Comparison of ENCODE assay signal across 11 cellular contexts in the genomic region with DNA sequence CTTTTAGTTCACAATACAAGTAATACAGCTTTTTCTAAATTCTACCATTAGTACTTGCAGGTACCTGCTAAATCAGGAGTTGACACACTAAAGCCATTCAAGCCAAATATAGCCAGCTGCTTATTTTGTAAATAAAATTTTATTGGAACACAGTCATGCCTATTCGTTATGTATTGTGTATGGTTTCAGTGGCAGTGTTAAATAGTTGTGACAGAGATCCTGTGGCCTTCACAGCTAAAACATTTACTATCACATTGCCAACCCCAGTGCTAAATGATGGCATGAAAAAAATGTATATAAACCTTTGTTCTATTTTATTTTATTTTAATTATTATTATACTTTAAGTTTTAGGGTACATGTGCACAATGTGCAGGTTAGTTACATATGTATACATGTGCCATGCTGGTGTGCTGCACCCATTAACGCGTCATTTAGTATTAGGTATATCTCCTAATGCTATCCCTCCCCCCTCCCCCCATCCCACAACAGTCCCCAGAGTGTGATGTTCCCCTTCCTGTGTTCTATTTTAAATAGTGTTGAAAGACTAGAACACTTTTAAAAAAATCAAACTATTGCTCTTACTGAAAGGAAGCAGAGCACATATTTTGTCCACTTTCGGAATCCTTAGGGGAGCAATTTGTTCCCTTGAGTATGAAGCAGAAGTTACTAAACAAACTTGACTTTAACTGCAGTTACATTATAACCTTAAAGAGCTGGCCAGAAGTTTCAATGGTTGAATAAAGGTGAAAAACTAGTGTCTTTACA.
A peak's percentile ranks its signal among the peaks of the same experiment; 100 is the strongest.
DNase-seq lines count a peak whose midpoint lies in the region; ATAC-seq, FAIRE-seq and TF ChIP-seq lines count a peak whose summit lies in the region.
"Had no signal": no experiment of that assay in that cellular context is flagged by ENCODE, and none has a peak within 500 bp of the region (broad histone marks: within the 10 kb centered on the region; RNA-seq: fewer than 3 reads in every experiment).

No MANE protein-coding gene starts in this region.

- TF ChIP-seq CTCF in cardiac fibroblast (IDR thresholded peaks at IDR 0.05; ENCODE audit: low read depth, low read length) = no peak

- H3K4me3 ChIP-seq in cardiac fibroblast (replicated peaks in 1 of 2; ENCODE audit: low read depth in 2 of 2, low read length in 2 of 2) (no peak overlapping the region), small intestine (ENCODE audit: low read depth in 1 of 2, low read length in 2 of 2) (no peak overlapping the region)
- H3K4me3 ChIP-seq: tibial artery had no signal

- H3K36me3 ChIP-seq in small intestine (ENCODE audit: control insufficient read depth in 2 of 2, insufficient read depth in 2 of 2, low read length in 2 of 2) = no peaks in the 10 kb centered on the region
- H3K36me3 ChIP-seq: tibial artery had no signal

- WGBS in small intestine, 3 donors = 84 to 96% (median 94%) methylated on average over 4 of the region's 4 CpGs

- no peaks in the 10 kb centered on the region for H3K27me3 ChIP-seq in small intestine (ENCODE audit: control insufficient read depth in 2 of 2, insufficient read depth in 2 of 2, low read length in 2 of 2)
- H3K27me3 ChIP-seq: tibial artery had no signal

- FAIRE-seq in small intestine (lab: Jason Lieb, UNC) = no peak

- no peaks in the 10 kb centered on the region for H3K4me1 ChIP-seq in small intestine (ENCODE audit: control insufficient read depth in 2 of 2, insufficient read depth in 1 of 2, low read depth in 1 of 2, low read length in 1 of 2)

- ATAC-seq in left ventricle myocardium superior (peak; percentile 45), Right ventricle myocardium inferior (no peak), HG03103 (IDR thresholded peaks at IDR 0.05; ENCODE audit: low read depth, unreplicated experiment) (peak; percentile 54), HG02885 (IDR thresholded peaks at IDR 0.05; ENCODE audit: poor library complexity, unreplicated experiment) (no peak)

- H3K27ac ChIP-seq in small intestine (ENCODE audit: low read depth in 1 of 2, low read length in 1 of 2) = no peak overlapping the region
- H3K27ac ChIP-seq: RWPE1 had no signal

- no peaks in the 10 kb centered on the region for H3K9me3 ChIP-seq in small intestine (ENCODE audit: control insufficient read depth, low read depth)
- H3K9me3 ChIP-seq: tibial artery had no signal

- DNase-seq in left ventricle myocardium superior = no peak
- no peak for DNase-seq in Right ventricle myocardium inferior (ENCODE audit: missing footprints)
- DNase-seq in cardiac fibroblast (ENCODE audit: low read depth in 2 of 2) = peak; percentile 53 to 85
- no peak for DNase-seq in A172 (ENCODE audit: low spot score)
- DNase-seq in amygdala (lab: John Stamatoyannopoulos, UW) = no peak
- no peak for DNase-seq in small intestine
- DNase-seq: activated CD4-positive, alpha-beta T cell treated with anti-CD3 and anti-CD28 coated beads, Interleukin-2, amount 50 U/mL, for 48 hours; tibial artery had no signal

- intact Hi-C loops in left ventricle myocardium superior (cut with micrococcal nuclease) = no loop called here
- intact Hi-C loops in Right ventricle myocardium inferior (cut with DNase I) = no loop called here

Comparison
In these comparisons a context has a peak if more than half of its experiments do, and no peak if none do; other contexts are left out.
1. ATAC-seq: peak in left ventricle myocardium superior (single experiment) and HG03103 (single experiment); none in Right ventricle myocardium inferior (single experiment) and HG02885 (single experiment).
2. DNase-seq: peak in cardiac fibroblast (2 of 2); none in left ventricle myocardium superior (single experiment), Right ventricle myocardium inferior (single experiment), A172 (single experiment), amygdala (0 of 56) and small intestine (single experiment).